Comparison of ENCODE assay signal across 1 cellular context in the genomic region with DNA sequence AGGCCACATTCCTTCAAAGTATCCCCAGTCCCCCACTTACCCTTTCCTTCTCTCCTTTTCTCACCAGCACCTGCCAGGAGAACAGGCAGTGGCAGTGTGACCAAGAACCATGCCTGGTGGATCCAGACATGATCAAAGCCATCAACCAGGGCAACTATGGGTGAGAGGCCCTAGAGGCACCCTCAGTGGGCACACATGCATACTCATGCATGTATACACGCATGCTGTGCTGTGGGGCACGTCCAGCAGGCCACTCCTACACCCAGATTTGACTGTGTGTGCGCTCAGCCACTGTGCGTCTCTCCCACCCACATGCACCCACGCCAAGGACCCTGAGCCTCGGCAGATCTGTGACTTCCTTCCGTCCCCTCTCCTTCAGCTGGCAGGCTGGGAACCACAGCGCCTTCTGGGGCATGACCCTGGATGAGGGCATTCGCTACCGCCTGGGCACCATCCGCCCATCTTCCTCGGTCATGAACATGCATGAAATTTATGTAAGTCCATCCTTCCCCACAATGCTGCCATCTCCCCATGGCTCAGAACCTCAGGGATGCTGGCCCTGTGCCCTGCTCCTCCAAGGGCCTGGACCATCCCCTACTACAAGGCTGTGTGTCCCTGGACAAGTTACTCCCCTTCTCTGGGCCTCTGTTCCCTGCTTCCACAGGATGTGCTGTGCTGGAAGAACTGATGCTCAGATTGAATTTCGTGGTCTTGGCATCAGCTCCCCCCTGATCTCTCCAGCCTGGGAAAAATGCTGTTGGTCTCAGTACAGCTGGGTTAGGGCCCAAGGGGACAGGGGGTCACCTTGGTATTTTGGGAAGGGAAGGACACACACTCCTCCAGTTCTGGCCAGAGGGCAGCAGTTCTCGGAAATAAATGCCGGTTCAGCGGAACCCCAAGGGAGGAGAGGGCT.
TF ChIP-seq lines count a peak whose summit lies in the region.

No MANE protein-coding gene starts in this region.

TF ChIP-seq in K562, 482 proteins besides CTCF, POLR2A, EP300 and RAD21:
- TF ChIP-seq ZNF780A (CRISPR knock-in tag; IDR thresholded peaks at IDR 0.05) (no peak), ZNF717 (CRISPR knock-in tag; IDR thresholded peaks at IDR 0.05) (no peak), BRF1 (IDR thresholded peaks at IDR 0.05; ENCODE audit: borderline replicate concordance, extremely low read depth, insufficient read length) (no peak), HSF4 (CRISPR knock-in tag; IDR thresholded peaks at IDR 0.05; ENCODE audit: borderline replicate concordance) (no peak), ZFP36 (IDR thresholded peaks at IDR 0.05; ENCODE audit: low read depth, low read length, partially characterized antibody) (peak; percentile 56), NCOA6 (IDR thresholded peaks at IDR 0.05) (no peak), ZKSCAN1 (IDR thresholded peaks at IDR 0.05; ENCODE audit: low read depth, low read length) (no peak), ZNF277 (CRISPR knock-in tag; IDR thresholded peaks at IDR 0.05; ENCODE audit: borderline replicate concordance) (no peak)
